In genomic region chr3:38039899-38040261, GRCh38 we compare ENCODE assay signal across 8 cellular contexts. TPM values are rescaled to one million over a fixed set of nuclear protein-coding genes. Genes with fewer than 3 reads are reported as not detected.
DNase-seq lines count a peak whose midpoint lies in the region; ATAC-seq, FAIRE-seq and TF ChIP-seq lines count a peak whose summit lies in the region.

No MANE protein-coding gene starts in this region.

- in situ Hi-C loops in GM13977 (cut with MboI; ENCODE audit: low pct_unique_long_range_greater_than_20kb, low sequenced_read_pairs, unreplicated experiment): no loop called here

- DNase-seq in GM13977 (ENCODE audit: low spot score) (no peak), OCI-M1 (lab: John Stamatoyannopoulos, UW) (peak; percentile 78), astrocyte (ENCODE audit: low read depth) (peak; percentile 25), NCI-H345 treated with DMSO at 0.1 percent for 48 hours (lab: John Stamatoyannopoulos, UW; ENCODE audit: unreplicated experiment) (no peak), A172 (ENCODE audit: low spot score) (no peak)

- ATAC-seq in HG02642 (IDR thresholded peaks at IDR 0.05; ENCODE audit: poor library complexity, unreplicated experiment): peak; percentile 45

- peak overlapping the region; percentile 93 for H3K4me2 ChIP-seq in astrocyte (ENCODE audit: low read length)

- H3K4me3 ChIP-seq in astrocyte (ENCODE audit: insufficient read depth, low read depth, low read length) (peak overlapping the region; percentile 63), iPS-20b (ENCODE audit: low read length) (peak overlapping the region; percentile 74), skeletal muscle tissue (ENCODE audit: low read length in 3 of 3) (peak overlapping the region; percentile 70 to 77 (median 73))

- H3K4me1 ChIP-seq in astrocyte (ENCODE audit: insufficient read depth, low read length) (peaks cover 11% of the 10 kb centered on the region), iPS-20b (ENCODE audit: insufficient read depth, low read length) (peaks cover 6% of the 10 kb centered on the region; the same call in 1 of the 2 replicates), skeletal muscle tissue (ENCODE audit: control insufficient read depth in 3 of 3, insufficient read depth in 3 of 3, low read length in 3 of 3) (peaks cover 8 to 16% (median 8%) of the 10 kb centered on the region in 3 donors)

- no peaks in the 10 kb centered on the region for H3K79me2 ChIP-seq in astrocyte (ENCODE audit: insufficient read depth, low read length)

- FAIRE-seq in astrocyte (lab: Jason Lieb, UNC): no peak

- H3K27ac ChIP-seq in astrocyte (ENCODE audit: low read depth, low read length) (no peak overlapping the region), iPS-20b (ENCODE audit: low read length) (no peak overlapping the region), skeletal muscle tissue (ENCODE audit: low read depth, low read length) (no peak overlapping the region)

- TF ChIP-seq CTCF in GM13977 (IDR thresholded peaks at IDR 0.05; ENCODE audit: extremely low read depth, insufficient read depth, missing control alignments) (peak; percentile 26), astrocyte (IDR thresholded peaks at IDR 0.05; ENCODE audit: insufficient read depth, low read depth, low read length) (no peak)

- peaks cover 39% of the 10 kb centered on the region for H3K27me3 Mint-ChIP-seq in astrocyte (ENCODE audit: low read depth, unreplicated experiment)

- H3K9ac ChIP-seq in astrocyte (ENCODE audit: low read length) (no peak overlapping the region), iPS-20b (ENCODE audit: low read depth, low read length) (no peak overlapping the region), skeletal muscle tissue (ENCODE audit: low read depth in 1 of 3, low read length in 3 of 3) (peak overlapping the region in 2 of 3 donors; percentile 10 to 68)

- H2AFZ ChIP-seq in astrocyte (ENCODE audit: low read depth, low read length): peak overlapping the region; percentile 91

- peaks cover 6% of the 10 kb centered on the region for H3K4me1 Mint-ChIP-seq in astrocyte (ENCODE audit: low read depth, unreplicated experiment)

- H3K27me3 ChIP-seq in astrocyte (ENCODE audit: insufficient read depth, low read length) (peaks cover 1% of the 10 kb centered on the region), iPS-20b (ENCODE audit: insufficient read depth, low read length) (peaks cover 23% of the 10 kb centered on the region), skeletal muscle tissue (ENCODE audit: control insufficient read depth in 3 of 3, insufficient read depth in 3 of 3, low read length in 3 of 3) (peaks cover 14 to 26% (median 25%) of the 10 kb centered on the region in 3 donors)

- H3K36me3 Mint-ChIP-seq in astrocyte (ENCODE audit: low read depth, unreplicated experiment): no peaks in the 10 kb centered on the region

- H3K9me3 ChIP-seq in astrocyte (ENCODE audit: insufficient read depth, low read depth, low read length): no peaks in the 10 kb centered on the region
- H3K9me3 ChIP-seq in iPS-20b (ENCODE audit: insufficient read depth, low read depth, low read length): no peaks in the 10 kb centered on the region
- no peaks in the 10 kb centered on the region for H3K9me3 ChIP-seq in skeletal muscle tissue (ENCODE audit: control insufficient read depth in 3 of 3, low read length in 3 of 3)

- H3K36me3 ChIP-seq in astrocyte (ENCODE audit: insufficient read depth, low read length): no peaks in the 10 kb centered on the region
- no peaks in the 10 kb centered on the region for H3K36me3 ChIP-seq in iPS-20b (ENCODE audit: insufficient read depth, low read depth, low read length)
- no peaks in the 10 kb centered on the region for H3K36me3 ChIP-seq in skeletal muscle tissue (ENCODE audit: control insufficient read depth in 3 of 3, insufficient read depth in 3 of 3, low read length in 3 of 3)

- peaks cover 2% of the 10 kb centered on the region for H3K9me3 Mint-ChIP-seq in astrocyte (ENCODE audit: unreplicated experiment)

- peak overlapping the region; percentile 79 for H3K4me3 Mint-ChIP-seq in astrocyte (ENCODE audit: unreplicated experiment)

- no peaks in the 10 kb centered on the region for H4K20me1 ChIP-seq in astrocyte (ENCODE audit: insufficient read depth, low read length)

- H3K27ac Mint-ChIP-seq in astrocyte (ENCODE audit: unreplicated experiment): no peak overlapping the region

RNA-seq across cellular contexts. Expression of gene DLEC1, which starts 0.9 kb away (rescaled TPM):
- 0.19 and 0.54 TPM in 2 replicates for total RNA-seq in astrocyte
- under 0.01 TPM for total RNA-seq in skeletal muscle tissue
- total RNA-seq in A172 (2014; rRNA removed; shearing (Covaris generic)): not detected in 2 replicates

RNA-seq across cellular contexts. Expression of gene PLCD1, which starts 10.4 kb away (rescaled TPM):
- total RNA-seq in astrocyte: 15.8 and 16.7 TPM in 2 replicates
- total RNA-seq in skeletal muscle tissue: 9.4 TPM
- 5.4 and 5.7 TPM in 2 replicates for total RNA-seq in A172 (2014; rRNA removed; shearing (Covaris generic))

RNA-seq across cellular contexts. Expression of gene VILL, which starts 49.3 kb away (rescaled TPM):
- total RNA-seq in astrocyte (1.0 and 1.5 TPM in 2 replicates), skeletal muscle tissue (7.8 TPM)
- 0.07 and 1.7 TPM in 2 replicates for total RNA-seq in A172 (2014; rRNA removed; shearing (Covaris generic))

Comparison
In these comparisons a context has a peak if more than half of its experiments do, and no peak if none do; other contexts are left out.
1. DNase-seq: peak in OCI-M1 (single experiment) and astrocyte (single experiment); none in GM13977 (single experiment), NCI-H345 treated with DMSO at 0.1 percent for 48 hours (single experiment) and A172 (single experiment).
2. H3K9ac ChIP-seq: peak in skeletal muscle tissue (2 of 3); none in astrocyte (single experiment) and iPS-20b (single experiment).
3. Peak in every context shown above with its lines, with median percentiles within 50 percentile points of each other: H3K4me3 ChIP-seq.